ENCODE assay signal across 3 cellular contexts in the genomic region with DNA sequence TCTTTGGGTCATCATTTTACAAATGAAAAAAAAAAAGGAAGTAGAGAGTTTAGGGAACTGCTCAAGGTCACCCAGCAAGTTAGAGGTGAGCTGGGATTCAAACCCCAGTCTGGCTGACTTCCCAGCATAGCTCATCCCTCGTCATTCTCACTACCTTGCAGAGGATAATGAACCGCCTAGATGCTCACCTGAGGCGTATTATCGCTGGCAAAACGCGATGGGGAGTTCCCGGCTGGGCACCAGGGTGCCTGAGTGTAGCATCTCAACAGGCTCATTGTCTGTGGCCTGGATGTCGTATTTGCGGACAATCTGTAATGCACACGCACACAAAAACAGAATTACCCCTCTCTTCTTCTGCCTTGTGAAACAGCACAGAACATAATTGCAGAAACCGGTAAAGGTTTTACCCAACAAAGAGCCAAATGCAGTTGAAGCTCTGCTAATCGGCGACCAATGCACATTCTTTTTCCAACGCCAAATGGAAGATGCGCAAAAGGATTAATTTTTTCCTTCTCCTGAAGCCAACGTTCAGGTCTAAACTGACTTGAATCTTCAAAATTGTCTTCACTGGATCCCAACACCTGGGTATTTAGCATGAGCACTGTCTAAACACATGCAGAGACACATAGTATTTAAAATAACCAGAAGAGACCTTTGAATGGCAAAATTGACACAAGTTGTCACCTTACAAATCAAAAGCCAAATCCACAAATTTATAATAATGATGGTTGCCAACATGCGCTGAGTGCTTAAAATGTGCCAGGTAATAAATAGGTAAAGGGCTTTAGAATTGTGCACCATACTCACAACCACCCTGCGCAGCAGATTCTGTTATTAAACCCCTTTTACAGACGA.
TF ChIP-seq lines count a peak whose summit lies in the region.

No MANE protein-coding gene starts in this region.

TF ChIP-seq in A549, 52 proteins besides CTCF, POLR2A, EP300 and RAD21 (continues in another document):
- TF ChIP-seq JUNB (IDR thresholded peaks at IDR 0.05) (no peak), TP53 (CRISPR knock-in tag; IDR thresholded peaks at IDR 0.05) (peak; percentile 51; the same call in 1 of the 2 replicates), HOXB13 (CRISPR knock-in tag; IDR thresholded peaks at IDR 0.05; ENCODE audit: low read depth) (no peak), SREBF2 (IDR thresholded peaks at IDR 0.05) (no peak), ZSCAN20 (CRISPR knock-in tag; IDR thresholded peaks at IDR 0.05) (no peak), PHF8 (IDR thresholded peaks at IDR 0.05; ENCODE audit: borderline replicate concordance, low read depth) (no peak), ESRRA (IDR thresholded peaks at IDR 0.05; ENCODE audit: borderline replicate concordance, low read length) (0 out of 2 replicates have a peak, but pooled peaks have one; percentile 59), JUN (IDR thresholded peaks at IDR 0.05) (peak in 1 of 2 experiments; percentile 15; a peak in 1 of 5 replicates), HOXA7 (CRISPR knock-in tag; IDR thresholded peaks at IDR 0.05) (peak; percentile 97; the same call in 1 of the 2 replicates)
- TF ChIP-seq, protein P1, sequence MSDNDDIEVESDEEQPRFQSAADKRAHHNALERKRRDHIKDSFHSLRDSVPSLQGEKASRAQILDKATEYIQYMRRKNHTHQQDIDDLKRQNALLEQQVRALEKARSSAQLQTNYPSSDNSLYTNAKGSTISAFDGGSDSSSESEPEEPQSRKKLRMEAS (IDR thresholded peaks at IDR 0.05): peak; percentile 21; the same call in 1 of the 2 replicates
- TF ChIP-seq, protein P2, sequence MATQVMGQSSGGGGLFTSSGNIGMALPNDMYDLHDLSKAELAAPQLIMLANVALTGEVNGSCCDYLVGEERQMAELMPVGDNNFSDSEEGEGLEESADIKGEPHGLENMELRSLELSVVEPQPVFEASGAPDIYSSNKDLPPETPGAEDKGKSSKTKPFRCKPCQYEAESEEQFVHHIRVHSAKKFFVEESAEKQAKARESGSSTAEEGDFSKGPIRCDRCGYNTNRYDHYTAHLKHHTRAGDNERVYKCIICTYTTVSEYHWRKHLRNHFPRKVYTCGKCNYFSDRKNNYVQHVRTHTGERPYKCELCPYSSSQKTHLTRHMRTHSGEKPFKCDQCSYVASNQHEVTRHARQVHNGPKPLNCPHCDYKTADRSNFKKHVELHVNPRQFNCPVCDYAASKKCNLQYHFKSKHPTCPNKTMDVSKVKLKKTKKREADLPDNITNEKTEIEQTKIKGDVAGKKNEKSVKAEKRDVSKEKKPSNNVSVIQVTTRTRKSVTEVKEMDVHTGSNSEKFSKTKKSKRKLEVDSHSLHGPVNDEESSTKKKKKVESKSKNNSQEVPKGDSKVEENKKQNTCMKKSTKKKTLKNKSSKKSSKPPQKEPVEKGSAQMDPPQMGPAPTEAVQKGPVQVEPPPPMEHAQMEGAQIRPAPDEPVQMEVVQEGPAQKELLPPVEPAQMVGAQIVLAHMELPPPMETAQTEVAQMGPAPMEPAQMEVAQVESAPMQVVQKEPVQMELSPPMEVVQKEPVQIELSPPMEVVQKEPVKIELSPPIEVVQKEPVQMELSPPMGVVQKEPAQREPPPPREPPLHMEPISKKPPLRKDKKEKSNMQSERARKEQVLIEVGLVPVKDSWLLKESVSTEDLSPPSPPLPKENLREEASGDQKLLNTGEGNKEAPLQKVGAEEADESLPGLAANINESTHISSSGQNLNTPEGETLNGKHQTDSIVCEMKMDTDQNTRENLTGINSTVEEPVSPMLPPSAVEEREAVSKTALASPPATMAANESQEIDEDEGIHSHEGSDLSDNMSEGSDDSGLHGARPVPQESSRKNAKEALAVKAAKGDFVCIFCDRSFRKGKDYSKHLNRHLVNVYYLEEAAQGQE (IDR thresholded peaks at IDR 0.05): no peak; the same call in 1 of the 2 replicates
- TF ChIP-seq, protein P3, sequence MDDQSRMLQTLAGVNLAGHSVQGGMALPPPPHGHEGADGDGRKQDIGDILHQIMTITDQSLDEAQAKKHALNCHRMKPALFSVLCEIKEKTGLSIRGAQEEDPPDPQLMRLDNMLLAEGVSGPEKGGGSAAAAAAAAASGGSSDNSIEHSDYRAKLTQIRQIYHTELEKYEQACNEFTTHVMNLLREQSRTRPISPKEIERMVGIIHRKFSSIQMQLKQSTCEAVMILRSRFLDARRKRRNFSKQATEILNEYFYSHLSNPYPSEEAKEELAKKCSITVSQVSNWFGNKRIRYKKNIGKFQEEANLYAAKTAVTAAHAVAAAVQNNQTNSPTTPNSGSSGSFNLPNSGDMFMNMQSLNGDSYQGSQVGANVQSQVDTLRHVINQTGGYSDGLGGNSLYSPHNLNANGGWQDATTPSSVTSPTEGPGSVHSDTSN (IDR thresholded peaks at IDR 0.05): no peak; the same call in 1 of the 2 replicates
- TF ChIP-seq, protein P4, sequence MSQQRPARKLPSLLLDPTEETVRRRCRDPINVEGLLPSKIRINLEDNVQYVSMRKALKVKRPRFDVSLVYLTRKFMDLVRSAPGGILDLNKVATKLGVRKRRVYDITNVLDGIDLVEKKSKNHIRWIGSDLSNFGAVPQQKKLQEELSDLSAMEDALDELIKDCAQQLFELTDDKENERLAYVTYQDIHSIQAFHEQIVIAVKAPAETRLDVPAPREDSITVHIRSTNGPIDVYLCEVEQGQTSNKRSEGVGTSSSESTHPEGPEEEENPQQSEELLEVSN (IDR thresholded peaks at IDR 0.05; ENCODE audit: borderline replicate concordance, low read depth): peak; percentile 20; the same call in 1 of the 2 replicates

TF ChIP-seq in GM23338, 12 proteins besides CTCF, POLR2A, EP300 and RAD21 (continues in another document):
- TF ChIP-seq CREB1 (CRISPR knock-in tag; IDR thresholded peaks at IDR 0.05; ENCODE audit: low read depth): no peak
- TF ChIP-seq STAT1 (IDR thresholded peaks at IDR 0.05; ENCODE audit: unreplicated experiment): no peak
- TF ChIP-seq, protein P5, sequence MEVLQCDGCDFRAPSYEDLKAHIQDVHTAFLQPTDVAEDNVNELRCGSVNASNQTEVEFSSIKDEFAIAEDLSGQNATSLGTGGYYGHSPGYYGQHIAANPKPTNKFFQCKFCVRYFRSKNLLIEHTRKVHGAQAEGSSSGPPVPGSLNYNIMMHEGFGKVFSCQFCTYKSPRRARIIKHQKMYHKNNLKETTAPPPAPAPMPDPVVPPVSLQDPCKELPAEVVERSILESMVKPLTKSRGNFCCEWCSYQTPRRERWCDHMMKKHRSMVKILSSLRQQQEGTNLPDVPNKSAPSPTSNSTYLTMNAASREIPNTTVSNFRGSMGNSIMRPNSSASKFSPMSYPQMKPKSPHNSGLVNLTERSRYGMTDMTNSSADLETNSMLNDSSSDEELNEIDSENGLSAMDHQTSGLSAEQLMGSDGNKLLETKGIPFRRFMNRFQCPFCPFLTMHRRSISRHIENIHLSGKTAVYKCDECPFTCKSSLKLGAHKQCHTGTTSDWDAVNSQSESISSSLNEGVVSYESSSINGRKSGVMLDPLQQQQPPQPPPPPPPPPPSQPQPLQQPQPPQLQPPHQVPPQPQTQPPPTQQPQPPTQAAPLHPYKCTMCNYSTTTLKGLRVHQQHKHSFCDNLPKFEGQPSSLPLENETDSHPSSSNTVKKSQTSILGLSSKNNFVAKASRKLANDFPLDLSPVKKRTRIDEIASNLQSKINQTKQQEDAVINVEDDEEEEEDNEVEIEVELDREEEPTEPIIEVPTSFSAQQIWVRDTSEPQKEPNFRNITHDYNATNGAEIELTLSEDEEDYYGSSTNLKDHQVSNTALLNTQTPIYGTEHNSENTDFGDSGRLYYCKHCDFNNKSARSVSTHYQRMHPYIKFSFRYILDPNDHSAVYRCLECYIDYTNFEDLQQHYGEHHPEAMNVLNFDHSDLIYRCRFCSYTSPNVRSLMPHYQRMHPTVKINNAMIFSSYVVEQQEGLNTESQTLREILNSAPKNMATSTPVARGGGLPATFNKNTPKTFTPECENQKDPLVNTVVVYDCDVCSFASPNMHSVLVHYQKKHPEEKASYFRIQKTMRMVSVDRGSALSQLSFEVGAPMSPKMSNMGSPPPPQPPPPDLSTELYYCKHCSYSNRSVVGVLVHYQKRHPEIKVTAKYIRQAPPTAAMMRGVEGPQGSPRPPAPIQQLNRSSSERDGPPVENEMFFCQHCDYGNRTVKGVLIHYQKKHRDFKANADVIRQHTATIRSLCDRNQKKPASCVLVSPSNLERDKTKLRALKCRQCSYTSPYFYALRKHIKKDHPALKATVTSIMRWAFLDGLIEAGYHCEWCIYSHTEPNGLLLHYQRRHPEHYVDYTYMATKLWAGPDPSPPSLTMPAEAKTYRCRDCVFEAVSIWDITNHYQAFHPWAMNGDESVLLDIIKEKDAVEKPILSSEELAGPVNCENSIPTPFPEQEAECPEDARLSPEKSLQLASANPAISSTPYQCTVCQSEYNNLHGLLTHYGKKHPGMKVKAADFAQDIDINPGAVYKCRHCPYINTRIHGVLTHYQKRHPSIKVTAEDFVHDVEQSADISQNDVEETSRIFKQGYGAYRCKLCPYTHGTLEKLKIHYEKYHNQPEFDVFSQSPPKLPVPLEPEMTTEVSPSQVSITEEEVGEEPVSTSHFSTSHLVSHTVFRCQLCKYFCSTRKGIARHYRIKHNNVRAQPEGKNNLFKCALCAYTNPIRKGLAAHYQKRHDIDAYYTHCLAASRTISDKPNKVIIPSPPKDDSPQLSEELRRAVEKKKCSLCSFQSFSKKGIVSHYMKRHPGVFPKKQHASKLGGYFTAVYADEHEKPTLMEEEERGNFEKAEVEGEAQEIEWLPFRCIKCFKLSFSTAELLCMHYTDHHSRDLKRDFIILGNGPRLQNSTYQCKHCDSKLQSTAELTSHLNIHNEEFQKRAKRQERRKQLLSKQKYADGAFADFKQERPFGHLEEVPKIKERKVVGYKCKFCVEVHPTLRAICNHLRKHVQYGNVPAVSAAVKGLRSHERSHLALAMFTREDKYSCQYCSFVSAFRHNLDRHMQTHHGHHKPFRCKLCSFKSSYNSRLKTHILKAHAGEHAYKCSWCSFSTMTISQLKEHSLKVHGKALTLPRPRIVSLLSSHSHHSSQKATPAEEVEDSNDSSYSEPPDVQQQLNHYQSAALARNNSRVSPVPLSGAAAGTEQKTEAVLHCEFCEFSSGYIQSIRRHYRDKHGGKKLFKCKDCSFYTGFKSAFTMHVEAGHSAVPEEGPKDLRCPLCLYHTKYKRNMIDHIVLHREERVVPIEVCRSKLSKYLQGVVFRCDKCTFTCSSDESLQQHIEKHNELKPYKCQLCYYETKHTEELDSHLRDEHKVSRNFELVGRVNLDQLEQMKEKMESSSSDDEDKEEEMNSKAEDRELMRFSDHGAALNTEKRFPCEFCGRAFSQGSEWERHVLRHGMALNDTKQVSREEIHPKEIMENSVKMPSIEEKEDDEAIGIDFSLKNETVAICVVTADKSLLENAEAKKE (CRISPR knock-in tag; IDR thresholded peaks at IDR 0.05): no peak
- TF ChIP-seq EZH2phosphoT487 (IDR thresholded peaks at IDR 0.05; ENCODE audit: unreplicated experiment): no peak
- no peak for TF ChIP-seq NANOG (IDR thresholded peaks at IDR 0.05; ENCODE audit: borderline replicate concordance)

TF ChIP-seq in H1, 55 proteins besides CTCF, POLR2A, EP300 and RAD21:
- TF ChIP-seq, protein P6, sequence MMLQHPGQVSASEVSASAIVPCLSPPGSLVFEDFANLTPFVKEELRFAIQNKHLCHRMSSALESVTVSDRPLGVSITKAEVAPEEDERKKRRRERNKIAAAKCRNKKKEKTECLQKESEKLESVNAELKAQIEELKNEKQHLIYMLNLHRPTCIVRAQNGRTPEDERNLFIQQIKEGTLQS (IDR thresholded peaks at IDR 0.05; ENCODE audit: insufficient read depth, low read depth, low read length): no peak
- no peak for TF ChIP-seq POU5F1 (IDR thresholded peaks at IDR 0.05; ENCODE audit: low read depth, low read length)
- TF ChIP-seq, protein P1 (IDR thresholded peaks at IDR 0.05): no peak
- TF ChIP-seq NRF1 (IDR thresholded peaks at IDR 0.05; ENCODE audit: low read depth, low read length): no peak
- no peak for TF ChIP-seq GABPA (IDR thresholded peaks at IDR 0.05; ENCODE audit: borderline replicate concordance, insufficient read depth, low read length)
- TF ChIP-seq EZH2 (IDR thresholded peaks at IDR 0.05; ENCODE audit: low read depth, low read length, severe bottlenecking): no peak
- no peak for TF ChIP-seq CHD1 (IDR thresholded peaks at IDR 0.05; ENCODE audit: low read depth, low read length)
- TF ChIP-seq SIX5 (IDR thresholded peaks at IDR 0.05; ENCODE audit: low read depth, low read length): no peak
- no peak for TF ChIP-seq BACH1 (IDR thresholded peaks at IDR 0.05; ENCODE audit: low read length)
- TF ChIP-seq KDM1A (IDR thresholded peaks at IDR 0.05; ENCODE audit: borderline replicate concordance, low read length): no peak
- TF ChIP-seq SP4 (IDR thresholded peaks at IDR 0.05; ENCODE audit: low read length): no peak
- TF ChIP-seq TAF7 (optimal IDR thresholded peaks at IDR 0.05; ENCODE audit: borderline replicate concordance, low read depth, low read length): no peak
- no peak for TF ChIP-seq BCL11A (IDR thresholded peaks at IDR 0.05; ENCODE audit: low read depth in 2 of 2, low read length in 2 of 2)
- TF ChIP-seq SRF (IDR thresholded peaks at IDR 0.05; ENCODE audit: low read depth, low read length): no peak
- TF ChIP-seq PHF8 (conservative IDR thresholded peaks at IDR 0.05; ENCODE audit: low read depth, low read length): no peak
- TF ChIP-seq YY1 (IDR thresholded peaks at IDR 0.05; ENCODE audit: low read depth, low read length): no peak
- TF ChIP-seq, protein P7, sequence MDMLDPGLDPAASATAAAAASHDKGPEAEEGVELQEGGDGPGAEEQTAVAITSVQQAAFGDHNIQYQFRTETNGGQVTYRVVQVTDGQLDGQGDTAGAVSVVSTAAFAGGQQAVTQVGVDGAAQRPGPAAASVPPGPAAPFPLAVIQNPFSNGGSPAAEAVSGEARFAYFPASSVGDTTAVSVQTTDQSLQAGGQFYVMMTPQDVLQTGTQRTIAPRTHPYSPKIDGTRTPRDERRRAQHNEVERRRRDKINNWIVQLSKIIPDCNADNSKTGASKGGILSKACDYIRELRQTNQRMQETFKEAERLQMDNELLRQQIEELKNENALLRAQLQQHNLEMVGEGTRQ (IDR thresholded peaks at IDR 0.05; ENCODE audit: low read length): no peak
- TF ChIP-seq TCF12 (IDR thresholded peaks at IDR 0.05; ENCODE audit: low read depth, low read length): no peak
